8 cellular contexts compared by ENCODE assay signal in genomic region chr6:139161169-139161568, GRCh38. TPM values are rescaled to one million over a fixed set of nuclear protein-coding genes. Genes with fewer than 3 reads are reported as not detected.
DNase-seq lines count a peak whose midpoint lies in the region; ATAC-seq and TF ChIP-seq lines count a peak whose summit lies in the region.

No MANE protein-coding gene starts in this region.

- ATAC-seq in GM19023 (IDR thresholded peaks at IDR 0.05; ENCODE audit: unreplicated experiment), result peak; percentile 14

- H3K9me3 ChIP-seq in mucosa of rectum (ENCODE audit: control insufficient read depth in 2 of 2, low read length in 2 of 2), result no peaks in the 10 kb centered on the region
- no peaks in the 10 kb centered on the region for H3K9me3 ChIP-seq in uterus

- 0 out of 2 replicates have a peak overlapping the region, but pooled peaks have one; percentile 21 for H3K4me3 ChIP-seq in Jurkat, Clone E6-1 (ENCODE audit: low read length)
- no peak overlapping the region for H3K4me3 ChIP-seq in mucosa of rectum (ENCODE audit: low read length in 2 of 2)
- no peak overlapping the region for H3K4me3 ChIP-seq in uterus

- intact Hi-C loops in activated T-helper 1 cell treated with anti-CD3 and anti-CD28 coated beads, Interleukin-12 subunit alpha, Interleukin-12 subunit beta, Interleukin-2, Interleukin-4 antibody, amounts not matched to agents 30 ng/mL and 10 ng/mL and 1 ng/mL, durations not matched to agents 14 hours and 24 hours and 36 hours (cut with micrococcal nuclease), result loop anchor here (1.0 to 5.0 kb wide), 11 partner anchors 9 to 1426 kb away; partner anchors contain the start of genes REPS1 and TXLNB
- intact Hi-C loops in uterus (cut with DNase I; ENCODE audit: low total_unique reads), result no loop called here

- H3K27ac ChIP-seq in mucosa of rectum (ENCODE audit: low read depth in 2 of 2, low read length in 2 of 2) (peak overlapping the region; percentile 47 to 64), uterus (no peak overlapping the region)

- peak overlapping the region; percentile 68 for H3K4me3 Mint-ChIP-seq in activated T-helper 1 cell treated with anti-CD3 and anti-CD28 coated beads, Interleukin-12 subunit alpha, Interleukin-12 subunit beta, Interleukin-2, Interleukin-4 antibody, amounts not matched to agents 30 ng/mL and 10 ng/mL and 1 ng/mL, durations not matched to agents 14 hours and 24 hours and 36 hours

- peaks cover under 1% of the 10 kb centered on the region in 2 donors for H3K36me3 ChIP-seq in mucosa of rectum (ENCODE audit: control insufficient read depth in 2 of 2, insufficient read depth in 2 of 2, low read length in 2 of 2)
- no peaks in the 10 kb centered on the region for H3K36me3 ChIP-seq in uterus

- peaks cover 23% of the 10 kb centered on the region for H3K36me3 Mint-ChIP-seq in activated T-helper 1 cell treated with anti-CD3 and anti-CD28 coated beads, Interleukin-12 subunit alpha, Interleukin-12 subunit beta, Interleukin-2, Interleukin-4 antibody, amounts not matched to agents 30 ng/mL and 10 ng/mL and 1 ng/mL, durations not matched to agents 14 hours and 24 hours and 36 hours (ENCODE audit: low read depth)

- TF ChIP-seq CTCF in uterus (IDR thresholded peaks at IDR 0.05), result no peak

- H3K9me3 Mint-ChIP-seq in activated T-helper 1 cell treated with anti-CD3 and anti-CD28 coated beads, Interleukin-12 subunit alpha, Interleukin-12 subunit beta, Interleukin-2, Interleukin-4 antibody, amounts not matched to agents 30 ng/mL and 10 ng/mL and 1 ng/mL, durations not matched to agents 14 hours and 24 hours and 36 hours, result no peaks in the 10 kb centered on the region

- H3K27me3 ChIP-seq in mucosa of rectum (ENCODE audit: control insufficient read depth in 2 of 2, insufficient read depth in 2 of 2, low read length in 2 of 2), result no peaks in the 10 kb centered on the region
- no peaks in the 10 kb centered on the region for H3K27me3 ChIP-seq in uterus

- no peak overlapping the region for H3K9ac ChIP-seq in mucosa of rectum (ENCODE audit: low read depth in 1 of 2, low read length in 2 of 2)

- no peak for TF ChIP-seq POLR2A in uterus (IDR thresholded peaks at IDR 0.05)

- H3K4me1 ChIP-seq in mucosa of rectum (ENCODE audit: control insufficient read depth in 2 of 2, insufficient read depth in 2 of 2, low read length in 2 of 2), result peaks cover 19 to 32% of the 10 kb centered on the region in 2 donors
- peaks cover 0 to 10% of the 10 kb centered on the region in 2 donors for H3K4me1 ChIP-seq in uterus

- peaks cover 78% of the 10 kb centered on the region for H3K4me1 Mint-ChIP-seq in activated T-helper 1 cell treated with anti-CD3 and anti-CD28 coated beads, Interleukin-12 subunit alpha, Interleukin-12 subunit beta, Interleukin-2, Interleukin-4 antibody, amounts not matched to agents 30 ng/mL and 10 ng/mL and 1 ng/mL, durations not matched to agents 14 hours and 24 hours and 36 hours (ENCODE audit: low read depth)

- H3K27ac Mint-ChIP-seq in activated T-helper 1 cell treated with anti-CD3 and anti-CD28 coated beads, Interleukin-12 subunit alpha, Interleukin-12 subunit beta, Interleukin-2, Interleukin-4 antibody, amounts not matched to agents 30 ng/mL and 10 ng/mL and 1 ng/mL, durations not matched to agents 14 hours and 24 hours and 36 hours, result peak overlapping the region; percentile 97

- peak; percentile 98 for DNase-seq in Jurkat, Clone E6-1 (ENCODE audit: low read depth, low spot score)
- peak; percentile 76 for DNase-seq in activated T-helper 1 cell treated with anti-CD3 and anti-CD28 coated beads, Interleukin-12 subunit alpha, Interleukin-12 subunit beta, Interleukin-2, Interleukin-4 antibody, amounts not matched to agents 30 ng/mL and 10 ng/mL and 1 ng/mL, durations not matched to agents 14 hours and 24 hours and 36 hours (ENCODE audit: low spot score)
- DNase-seq in uterus, result no peak
- DNase-seq in GM19238 (ENCODE audit: insufficient read length, low spot score), result no peak
- no peak for DNase-seq in HPDE6-E6E7 (ENCODE audit: extremely low spot score)
- DNase-seq in Ammon's horn (ENCODE audit: low spot score), result no peak

- no peaks in the 10 kb centered on the region for H3K27me3 Mint-ChIP-seq in activated T-helper 1 cell treated with anti-CD3 and anti-CD28 coated beads, Interleukin-12 subunit alpha, Interleukin-12 subunit beta, Interleukin-2, Interleukin-4 antibody, amounts not matched to agents 30 ng/mL and 10 ng/mL and 1 ng/mL, durations not matched to agents 14 hours and 24 hours and 36 hours (ENCODE audit: insufficient read depth)

RNA-seq across cellular contexts. Expression of gene HECA, which starts 26.3 kb away (rescaled TPM):
- 5.1 TPM for polyA plus RNA-seq in Jurkat, Clone E6-1 (2012; ENCODE audit: insufficient read depth, insufficient read length)
- total RNA-seq in activated T-helper 1 cell treated with anti-CD3 and anti-CD28 coated beads, Interleukin-12 subunit alpha, Interleukin-12 subunit beta, Interleukin-2, Interleukin-4 antibody, amounts not matched to agents 30 ng/mL and 10 ng/mL and 1 ng/mL, durations not matched to agents 14 hours and 24 hours and 36 hours, result 49.1 and 49.9 TPM in 2 replicates
- 10 to 100 TPM; 11.3 to 38.4 (median 25.7) TPM for total RNA-seq in uterus

Comparison
In these comparisons a context has a peak if more than half of its experiments do, and no peak if none do; other contexts are left out.
1. DNase-seq: peak in Jurkat, Clone E6-1 (single experiment) and activated T-helper 1 cell treated with anti-CD3 and anti-CD28 coated beads, Interleukin-12 subunit alpha, Interleukin-12 subunit beta, Interleukin-2, Interleukin-4 antibody, amounts not matched to agents 30 ng/mL and 10 ng/mL and 1 ng/mL, durations not matched to agents 14 hours and 24 hours and 36 hours (single experiment); none in uterus (0 of 2), GM19238 (single experiment), HPDE6-E6E7 (single experiment) and Ammon's horn (single experiment).
2. H3K27ac ChIP-seq: peak in mucosa of rectum (2 of 2); none in uterus (0 of 2).